In genomic region chr2:130372833-130373807, GRCh38 we compare ENCODE assay signal across 8 cellular contexts. TPM values are rescaled to one million over a fixed set of nuclear protein-coding genes. Genes with fewer than 3 reads are reported as not detected.
A peak's percentile ranks its signal among the peaks of the same experiment; 100 is the strongest.
DNase-seq lines count a peak whose midpoint lies in the region; ATAC-seq and TF ChIP-seq lines count a peak whose summit lies in the region.

No MANE protein-coding gene starts in this region.

- H3K23ac ChIP-seq in neuronal stem cell (ENCODE audit: low read depth, low read length, poor library complexity) = peak overlapping the region; percentile 76

- no peak overlapping the region for H2BK120ac ChIP-seq in neuronal stem cell (ENCODE audit: low read depth, low read length)

- H3K9ac ChIP-seq in KMS-11 = peak overlapping the region; percentile 88
- H3K9ac ChIP-seq in neuronal stem cell (ENCODE audit: low read depth, low read length, poor library complexity) = no peak overlapping the region

- 0 out of 2 replicates have a peak, but pooled peaks have one; percentile 54 for TF ChIP-seq CTCF in KMS-11 (conservative IDR thresholded peaks at IDR 0.05; ENCODE audit: low read depth, low read length)

- no peaks in the 10 kb centered on the region for H3K79me1 ChIP-seq in neuronal stem cell (ENCODE audit: low read depth, low read length)

- H3K4me1 ChIP-seq in KMS-11 (ENCODE audit: low read depth, poor library complexity, severe bottlenecking) (peaks cover 56% of the 10 kb centered on the region), neuronal stem cell (ENCODE audit: control insufficient read depth in 2 of 2, insufficient read depth in 1 of 2, low read depth in 1 of 2, low read length in 2 of 2) (peaks cover 3 to 4% of the 10 kb centered on the region in 2 donors)
- peaks cover 33% of the 10 kb centered on the region for H3K4me1 ChIP-seq in effector memory CD4-positive, alpha-beta T cell (ENCODE audit: control insufficient read depth, insufficient read depth, low read length, poor library complexity, severe bottlenecking)

- peak overlapping the region; percentile 94 for H3K14ac ChIP-seq in neuronal stem cell (ENCODE audit: low read length)

- no peaks in the 10 kb centered on the region for H4K20me1 ChIP-seq in KMS-11 (ENCODE audit: insufficient read depth)

- no CpG with 5 or more reads among the region's 24 CpGs for WGBS in neuronal stem cell (ENCODE audit: extremely low coverage in 2 of 2, insufficient read length in 2 of 2, insufficient replicate concordance in 1 of 2), 2 donors

- H3K79me2 ChIP-seq in KMS-11 (ENCODE audit: insufficient read depth, low read depth) = peaks cover 25% of the 10 kb centered on the region; the same call in 1 of the 2 replicates

- H2AK5ac ChIP-seq in neuronal stem cell (ENCODE audit: low read depth, low read length) = peak overlapping the region; percentile 25

- H3K18ac ChIP-seq in neuronal stem cell (ENCODE audit: low read length) = peak overlapping the region; percentile 95

- no peaks in the 10 kb centered on the region for H3K9me3 ChIP-seq in effector memory CD4-positive, alpha-beta T cell (ENCODE audit: control insufficient read depth, low read length)
- peaks cover 5% of the 10 kb centered on the region in 2 donors for H3K9me3 ChIP-seq in neuronal stem cell (replicated peaks in 1 of 2; ENCODE audit: control insufficient read depth in 2 of 2, insufficient read depth in 1 of 2, low read depth in 1 of 2, low read length in 2 of 2)

- H3K4ac ChIP-seq in neuronal stem cell (ENCODE audit: low read length) = no peak overlapping the region

- ATAC-seq in GM19023 (IDR thresholded peaks at IDR 0.05; ENCODE audit: unreplicated experiment) (peak; percentile 1), GM21825 (IDR thresholded peaks at IDR 0.05; ENCODE audit: unreplicated experiment) (no peak), GM19324 (IDR thresholded peaks at IDR 0.05; ENCODE audit: low FRiP score, unreplicated experiment) (no peak), GM19351 (IDR thresholded peaks at IDR 0.05; ENCODE audit: unreplicated experiment) (no peak)

- peak overlapping the region; percentile 88 for H3K4me2 ChIP-seq in KMS-11
- peak overlapping the region; percentile 76 for H3K4me2 ChIP-seq in neuronal stem cell (ENCODE audit: insufficient read depth, low read length, poor library complexity, severe bottlenecking)

- H3K4me3 ChIP-seq in KMS-11 (IDR thresholded peaks at IDR 0.05; ENCODE audit: insufficient read depth, low read depth, low read length) (peak overlapping the region; percentile 75), neuronal stem cell (ENCODE audit: low read length in 2 of 2) (peak overlapping the region; percentile 84 to 96)
- peak overlapping the region; percentile 75 for H3K4me3 ChIP-seq in effector memory CD4-positive, alpha-beta T cell (ENCODE audit: insufficient read depth, low read depth, low read length, poor library complexity, severe bottlenecking)

- H4K91ac ChIP-seq in neuronal stem cell (ENCODE audit: low read depth, low read length, poor library complexity) = peak overlapping the region; percentile 41

- H3K36me3 ChIP-seq in KMS-11 (ENCODE audit: insufficient read depth) (no peaks in the 10 kb centered on the region), neuronal stem cell (replicated peaks in 1 of 2; ENCODE audit: control insufficient read depth in 2 of 2, insufficient read depth in 2 of 2, low read length in 2 of 2) (peaks cover 0 to 16% of the 10 kb centered on the region in 2 donors)
- no peaks in the 10 kb centered on the region for H3K36me3 ChIP-seq in effector memory CD4-positive, alpha-beta T cell (ENCODE audit: control insufficient read depth, insufficient read depth, low read length)

- H3K27ac ChIP-seq in KMS-11 (peak overlapping the region; percentile 72; the same call in 1 of the 2 replicates), neuronal stem cell (replicated peaks; ENCODE audit: low read length) (no peak overlapping the region)
- H3K27ac ChIP-seq in effector memory CD4-positive, alpha-beta T cell (ENCODE audit: insufficient read depth, low read length, poor library complexity, severe bottlenecking) = peak overlapping the region; percentile 60

- no peak overlapping the region for H2BK5ac ChIP-seq in neuronal stem cell (ENCODE audit: low read length)

- H2AFZ ChIP-seq in KMS-11 (ENCODE audit: low read depth) (peak overlapping the region; percentile 78), neuronal stem cell (ENCODE audit: low read length) (peak overlapping the region; percentile 98)

- DNase-seq in effector memory CD4-positive, alpha-beta T cell = no peak
- DNase-seq in neuronal stem cell (ENCODE audit: low spot score) (no peak), NCI-H2029 (lab: John Stamatoyannopoulos, UW) (no peak)

- H3K27me3 ChIP-seq in KMS-11 (ENCODE audit: insufficient read depth, low read depth) (no peaks in the 10 kb centered on the region), neuronal stem cell (ENCODE audit: control insufficient read depth in 3 of 3, insufficient read depth in 3 of 3, low read depth in 1 of 3, low read length in 3 of 3) (no peaks in the 10 kb centered on the region)
- H3K27me3 ChIP-seq in effector memory CD4-positive, alpha-beta T cell (replicated peaks; ENCODE audit: control insufficient read depth, insufficient read depth, low read length, poor library complexity, severe bottlenecking) = no peaks in the 10 kb centered on the region

- no peak overlapping the region for H2BK12ac ChIP-seq in neuronal stem cell (ENCODE audit: low read length)

- H4K8ac ChIP-seq in neuronal stem cell (ENCODE audit: low read depth, low read length) = no peak overlapping the region

- H2BK15ac ChIP-seq in neuronal stem cell (ENCODE audit: low read length) = peak overlapping the region; percentile 64

RNA-seq across cellular contexts. Expression of gene PTPN18, which starts 17.3 kb away (rescaled TPM):
- polyA plus RNA-seq in neuronal stem cell (2013, experiment 1 of 2) = 24.7 TPM
- polyA plus RNA-seq in neuronal stem cell (2013, experiment 2 of 2) = 25.2 TPM

RNA-seq across cellular contexts. Expression of gene IMP4, which starts 30.4 kb away (rescaled TPM):
- polyA plus RNA-seq in neuronal stem cell (2013, experiment 1 of 2) = 49.5 TPM
- 45.4 TPM for polyA plus RNA-seq in neuronal stem cell (2013, experiment 2 of 2)
